20 cellular contexts compared by ENCODE assay signal in the genomic region with DNA sequence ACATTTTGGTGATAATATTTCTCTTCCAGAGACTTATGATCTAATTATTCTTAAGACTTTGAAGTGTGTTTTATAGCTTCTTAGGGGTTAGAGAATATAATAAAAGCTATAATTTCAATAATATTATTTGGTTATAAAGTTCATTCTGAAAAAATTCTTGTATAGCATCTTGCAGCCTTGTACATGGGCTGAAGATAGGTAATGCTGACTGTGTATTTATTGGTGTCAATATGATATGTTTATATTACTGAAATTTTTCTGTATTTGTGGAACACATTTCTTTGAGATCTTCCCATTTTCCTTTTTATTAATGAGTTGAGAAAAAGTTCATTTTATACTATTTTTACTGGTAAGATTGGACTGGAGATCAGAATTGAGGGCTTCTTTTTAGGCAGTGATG.
DNase-seq lines count a peak whose midpoint lies in the region; ATAC-seq, FAIRE-seq and TF ChIP-seq lines count a peak whose summit lies in the region.
"Had no signal": no experiment of that assay in that cellular context is flagged by ENCODE, and none has a peak within 500 bp of the region (broad histone marks: within the 10 kb centered on the region; RNA-seq: fewer than 3 reads in every experiment).

No MANE protein-coding gene starts in this region.

- H2AFZ ChIP-seq in K562 (ENCODE audit: low read depth, low read length), result no peak overlapping the region

- POLR2A ChIA-PET in K562 (lab: Yijun Ruan, JAX), result no interaction called here

- TF ChIP-seq CTCF in K562 (IDR thresholded peaks at IDR 0.05 in 2 of 3, conservative IDR thresholded peaks at IDR 0.05 in 1 of 3; ENCODE audit: insufficient read depth in 2 of 3, low read depth in 1 of 3, low read length in 3 of 3), result no peak

- no peak for ATAC-seq in K562
- no peak for ATAC-seq in activated CD4-positive, CD25-positive, alpha-beta regulatory T cell treated with anti-CD3 and anti-CD28 coated beads, Interleukin-2, amount 50 U/mL, for 24 hours
- ATAC-seq: A549; CD8-positive, alpha-beta T cell; GM12878 had no signal

- in situ Hi-C loops in K562 (cut with MboI), result no loop called here

- H3K27ac ChIP-seq in K562 (ENCODE audit: extremely low read depth, low read depth, low read length), result no peak overlapping the region
- H3K27ac ChIP-seq: A549; BLaER1 treated with 17β-estradiol and CSF1 and Interleukin-3, amounts not matched to agents 10 nM and 100 nM; C4-2B had no signal

- no TSS peak for BruUV-seq in K562 (replicated peaks; lab: Mats Ljungman, UMichigan)

- no peaks in the 10 kb centered on the region for H3K4me1 ChIP-seq in K562 (replicated peaks in 1 of 2; ENCODE audit: control insufficient read depth in 2 of 2, insufficient read depth in 2 of 2, low read length in 2 of 2)
- H3K4me1 ChIP-seq: A549; BLaER1 treated with 17β-estradiol and CSF1 and Interleukin-3, amounts not matched to agents 10 nM and 100 nM; Caco-2 had no signal

- H3K4me3 ChIP-seq in K562, result no peak overlapping the region
- H3K4me3 ChIP-seq: A549; BLaER1 treated with 17β-estradiol and CSF1 and Interleukin-3, amounts not matched to agents 10 nM and 100 nM; GM12878 had no signal

- peak; percentile 14 for FAIRE-seq in A204.1 (lab: Jason Lieb, UNC)
- FAIRE-seq in G401.6 (lab: Jason Lieb, UNC), result peak; percentile 56
- no peak for FAIRE-seq in K562 (lab: Jason Lieb, UNC)
- FAIRE-seq: A549, D721Med, GM12878, GM12892 had no signal

- TF ChIP-seq RAD21 in K562 (CRISPR knock-in tag; conservative IDR thresholded peaks at IDR 0.05 in 1 of 2, IDR thresholded peaks at IDR 0.05 in 1 of 2), result no peak

- DNase-seq in K562 (ENCODE audit: extremely low read depth in 1 of 4, low spot score in 3 of 4) (no peak), hypothalamus (lab: John Stamatoyannopoulos, UW) (no peak)
- DNase-seq in stimulated activated CD4-positive, alpha-beta T cell treated with anti-CD3 and anti-CD28 coated beads, Interleukin-12 subunit alpha, Interleukin-12 subunit beta, amount 100 ng/mL, for 4 hours, result no peak
- DNase-seq: 8988T; AML-193; Caco-2; Calu3; CD4-positive, alpha-beta T cell; CD8-positive, alpha-beta T cell; DMS79 treated with DMSO at 0.1 percent for 48 hours; GDM1 had no signal

- H3K9me1 ChIP-seq in K562 (ENCODE audit: control insufficient read depth, insufficient read depth, low read length), result no peaks in the 10 kb centered on the region

- H3K27me3 ChIP-seq in K562 (ENCODE audit: control insufficient read depth in 2 of 2, insufficient read depth in 2 of 2, low read length in 2 of 2), result no peaks in the 10 kb centered on the region
- H3K27me3 ChIP-seq: BLaER1 treated with 17β-estradiol and CSF1 and Interleukin-3, amounts not matched to agents 10 nM and 100 nM had no signal

- H3K9me3 ChIP-seq in K562 (replicated peaks; ENCODE audit: control insufficient read depth, insufficient read depth, low read depth, low read length), result no peaks in the 10 kb centered on the region
- H3K9me3 ChIP-seq: A549, Caco-2 had no signal

- CTCF ChIA-PET in K562 (lab: Yijun Ruan, JAX; ENCODE audit: low intra/inter-chr PET ratio), result no interaction called here

- no peak overlapping the region for H3K4me2 ChIP-seq in K562 (ENCODE audit: insufficient read depth, low read length)
- H3K4me2 ChIP-seq: A549; BLaER1 treated with 17β-estradiol and CSF1 and Interleukin-3, amounts not matched to agents 10 nM and 100 nM had no signal

- H4K20me1 ChIP-seq in K562 (replicated peaks; ENCODE audit: control insufficient read depth, insufficient read depth, low read length), result no peaks in the 10 kb centered on the region
- H4K20me1 ChIP-seq: BLaER1 treated with 17β-estradiol and CSF1 and Interleukin-3, amounts not matched to agents 10 nM and 100 nM had no signal

- intact Hi-C loops in K562 (cut with micrococcal nuclease), result no loop called here

- no peaks in the 10 kb centered on the region for H3K79me2 ChIP-seq in K562 (ENCODE audit: control insufficient read depth, insufficient read depth, low read length)

- TF ChIP-seq POLR2A in K562 (conservative IDR thresholded peaks at IDR 0.05), result no peak

- TF ChIP-seq EP300 in K562 (IDR thresholded peaks at IDR 0.05; ENCODE audit: low read length), result no peak

- peaks cover 3% of the 10 kb centered on the region; the same call in 1 of the 3 replicates for H3K36me3 ChIP-seq in K562 (ENCODE audit: control insufficient read depth, insufficient read depth, low read length)

- no peak overlapping the region for H3K9ac ChIP-seq in K562 (ENCODE audit: insufficient read depth in 1 of 2, low read depth in 2 of 2, low read length in 2 of 2)
- H3K9ac ChIP-seq: BLaER1 treated with 17β-estradiol and CSF1 and Interleukin-3, amounts not matched to agents 10 nM and 100 nM had no signal

TF ChIP-seq in K562, 482 proteins besides CTCF, POLR2A, EP300 and RAD21:
- TF ChIP-seq, protein P1, sequence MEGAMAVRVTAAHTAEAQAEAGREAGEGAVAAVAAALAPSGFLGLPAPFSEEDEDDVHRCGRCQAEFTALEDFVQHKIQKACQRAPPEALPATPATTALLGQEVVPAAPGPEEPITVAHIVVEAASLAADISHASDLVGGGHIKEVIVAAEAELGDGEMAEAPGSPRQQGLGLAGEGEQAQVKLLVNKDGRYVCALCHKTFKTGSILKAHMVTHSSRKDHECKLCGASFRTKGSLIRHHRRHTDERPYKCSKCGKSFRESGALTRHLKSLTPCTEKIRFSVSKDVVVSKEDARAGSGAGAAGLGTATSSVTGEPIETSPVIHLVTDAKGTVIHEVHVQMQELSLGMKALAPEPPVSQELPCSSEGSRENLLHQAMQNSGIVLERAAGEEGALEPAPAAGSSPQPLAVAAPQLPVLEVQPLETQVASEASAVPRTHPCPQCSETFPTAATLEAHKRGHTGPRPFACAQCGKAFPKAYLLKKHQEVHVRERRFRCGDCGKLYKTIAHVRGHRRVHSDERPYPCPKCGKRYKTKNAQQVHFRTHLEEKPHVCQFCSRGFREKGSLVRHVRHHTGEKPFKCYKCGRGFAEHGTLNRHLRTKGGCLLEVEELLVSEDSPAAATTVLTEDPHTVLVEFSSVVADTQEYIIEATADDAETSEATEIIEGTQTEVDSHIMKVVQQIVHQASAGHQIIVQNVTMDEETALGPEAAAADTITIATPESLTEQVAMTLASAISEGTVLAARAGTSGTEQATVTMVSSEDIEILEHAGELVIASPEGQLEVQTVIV (CRISPR knock-in tag; IDR thresholded peaks at IDR 0.05; ENCODE audit: borderline replicate concordance), result no peak
- peak; percentile 33; the same call in 1 of the 2 replicates for TF ChIP-seq ZNF316 (IDR thresholded peaks at IDR 0.05)
TF ChIP-seq in K562: peak in this region for 1.
